1 cellular context compared by ENCODE assay signal in the genomic region with DNA sequence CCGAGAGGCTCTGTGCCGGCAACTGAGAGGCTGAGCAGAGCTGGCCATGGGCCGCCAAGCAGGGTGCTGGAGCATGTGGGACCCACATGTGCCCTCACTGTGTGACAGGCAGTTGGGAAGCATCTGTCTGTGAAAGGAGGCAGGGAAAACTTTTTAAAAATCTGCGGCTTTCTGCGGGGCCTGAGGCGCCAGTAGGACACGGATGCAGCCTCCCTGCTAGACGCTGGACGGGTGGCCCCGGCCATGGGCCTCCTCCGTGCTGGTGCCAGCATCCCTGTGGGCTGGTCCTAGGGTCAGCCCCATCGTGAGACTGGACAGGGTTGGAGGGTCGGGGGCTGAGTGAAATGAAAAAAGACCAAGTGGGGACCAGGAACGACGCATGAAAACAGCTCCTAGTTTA.
TF ChIP-seq lines count a peak whose summit lies in the region.

No MANE protein-coding gene starts in this region.

TF ChIP-seq in GM23338, 12 proteins besides CTCF, POLR2A, EP300 and RAD21 (continued from another document):
- TF ChIP-seq, protein P1, sequence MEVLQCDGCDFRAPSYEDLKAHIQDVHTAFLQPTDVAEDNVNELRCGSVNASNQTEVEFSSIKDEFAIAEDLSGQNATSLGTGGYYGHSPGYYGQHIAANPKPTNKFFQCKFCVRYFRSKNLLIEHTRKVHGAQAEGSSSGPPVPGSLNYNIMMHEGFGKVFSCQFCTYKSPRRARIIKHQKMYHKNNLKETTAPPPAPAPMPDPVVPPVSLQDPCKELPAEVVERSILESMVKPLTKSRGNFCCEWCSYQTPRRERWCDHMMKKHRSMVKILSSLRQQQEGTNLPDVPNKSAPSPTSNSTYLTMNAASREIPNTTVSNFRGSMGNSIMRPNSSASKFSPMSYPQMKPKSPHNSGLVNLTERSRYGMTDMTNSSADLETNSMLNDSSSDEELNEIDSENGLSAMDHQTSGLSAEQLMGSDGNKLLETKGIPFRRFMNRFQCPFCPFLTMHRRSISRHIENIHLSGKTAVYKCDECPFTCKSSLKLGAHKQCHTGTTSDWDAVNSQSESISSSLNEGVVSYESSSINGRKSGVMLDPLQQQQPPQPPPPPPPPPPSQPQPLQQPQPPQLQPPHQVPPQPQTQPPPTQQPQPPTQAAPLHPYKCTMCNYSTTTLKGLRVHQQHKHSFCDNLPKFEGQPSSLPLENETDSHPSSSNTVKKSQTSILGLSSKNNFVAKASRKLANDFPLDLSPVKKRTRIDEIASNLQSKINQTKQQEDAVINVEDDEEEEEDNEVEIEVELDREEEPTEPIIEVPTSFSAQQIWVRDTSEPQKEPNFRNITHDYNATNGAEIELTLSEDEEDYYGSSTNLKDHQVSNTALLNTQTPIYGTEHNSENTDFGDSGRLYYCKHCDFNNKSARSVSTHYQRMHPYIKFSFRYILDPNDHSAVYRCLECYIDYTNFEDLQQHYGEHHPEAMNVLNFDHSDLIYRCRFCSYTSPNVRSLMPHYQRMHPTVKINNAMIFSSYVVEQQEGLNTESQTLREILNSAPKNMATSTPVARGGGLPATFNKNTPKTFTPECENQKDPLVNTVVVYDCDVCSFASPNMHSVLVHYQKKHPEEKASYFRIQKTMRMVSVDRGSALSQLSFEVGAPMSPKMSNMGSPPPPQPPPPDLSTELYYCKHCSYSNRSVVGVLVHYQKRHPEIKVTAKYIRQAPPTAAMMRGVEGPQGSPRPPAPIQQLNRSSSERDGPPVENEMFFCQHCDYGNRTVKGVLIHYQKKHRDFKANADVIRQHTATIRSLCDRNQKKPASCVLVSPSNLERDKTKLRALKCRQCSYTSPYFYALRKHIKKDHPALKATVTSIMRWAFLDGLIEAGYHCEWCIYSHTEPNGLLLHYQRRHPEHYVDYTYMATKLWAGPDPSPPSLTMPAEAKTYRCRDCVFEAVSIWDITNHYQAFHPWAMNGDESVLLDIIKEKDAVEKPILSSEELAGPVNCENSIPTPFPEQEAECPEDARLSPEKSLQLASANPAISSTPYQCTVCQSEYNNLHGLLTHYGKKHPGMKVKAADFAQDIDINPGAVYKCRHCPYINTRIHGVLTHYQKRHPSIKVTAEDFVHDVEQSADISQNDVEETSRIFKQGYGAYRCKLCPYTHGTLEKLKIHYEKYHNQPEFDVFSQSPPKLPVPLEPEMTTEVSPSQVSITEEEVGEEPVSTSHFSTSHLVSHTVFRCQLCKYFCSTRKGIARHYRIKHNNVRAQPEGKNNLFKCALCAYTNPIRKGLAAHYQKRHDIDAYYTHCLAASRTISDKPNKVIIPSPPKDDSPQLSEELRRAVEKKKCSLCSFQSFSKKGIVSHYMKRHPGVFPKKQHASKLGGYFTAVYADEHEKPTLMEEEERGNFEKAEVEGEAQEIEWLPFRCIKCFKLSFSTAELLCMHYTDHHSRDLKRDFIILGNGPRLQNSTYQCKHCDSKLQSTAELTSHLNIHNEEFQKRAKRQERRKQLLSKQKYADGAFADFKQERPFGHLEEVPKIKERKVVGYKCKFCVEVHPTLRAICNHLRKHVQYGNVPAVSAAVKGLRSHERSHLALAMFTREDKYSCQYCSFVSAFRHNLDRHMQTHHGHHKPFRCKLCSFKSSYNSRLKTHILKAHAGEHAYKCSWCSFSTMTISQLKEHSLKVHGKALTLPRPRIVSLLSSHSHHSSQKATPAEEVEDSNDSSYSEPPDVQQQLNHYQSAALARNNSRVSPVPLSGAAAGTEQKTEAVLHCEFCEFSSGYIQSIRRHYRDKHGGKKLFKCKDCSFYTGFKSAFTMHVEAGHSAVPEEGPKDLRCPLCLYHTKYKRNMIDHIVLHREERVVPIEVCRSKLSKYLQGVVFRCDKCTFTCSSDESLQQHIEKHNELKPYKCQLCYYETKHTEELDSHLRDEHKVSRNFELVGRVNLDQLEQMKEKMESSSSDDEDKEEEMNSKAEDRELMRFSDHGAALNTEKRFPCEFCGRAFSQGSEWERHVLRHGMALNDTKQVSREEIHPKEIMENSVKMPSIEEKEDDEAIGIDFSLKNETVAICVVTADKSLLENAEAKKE (CRISPR knock-in tag; IDR thresholded peaks at IDR 0.05) = no peak
- TF ChIP-seq POLR2AphosphoS5 (IDR thresholded peaks at IDR 0.05; ENCODE audit: low read depth) = no peak
- no peak for TF ChIP-seq ZNF331 (CRISPR knock-in tag; IDR thresholded peaks at IDR 0.05; ENCODE audit: low read depth)
- TF ChIP-seq EZH2phosphoT487 (IDR thresholded peaks at IDR 0.05; ENCODE audit: unreplicated experiment) = no peak
- no peak for TF ChIP-seq EZH2 (IDR thresholded peaks at IDR 0.05; ENCODE audit: low read depth, unreplicated experiment)
- TF ChIP-seq ETS1 (IDR thresholded peaks at IDR 0.05) = no peak
- TF ChIP-seq ZNF114 (CRISPR knock-in tag; IDR thresholded peaks at IDR 0.05) = no peak
